ENCODE assay signal across 1 cellular context in genomic region chr9:136668983-136669790, GRCh38.
TF ChIP-seq lines count a peak whose summit lies in the region.

No MANE protein-coding gene starts in this region.

TF ChIP-seq in HEK293, 187 proteins besides CTCF, POLR2A, EP300 and RAD21 (continued from another document and continues in another):
- TF ChIP-seq PRDM4 (tag by site-specific recombination; IDR thresholded peaks at IDR 0.05): no peak
- TF ChIP-seq ZNF473 (tag by site-specific recombination; IDR thresholded peaks at IDR 0.05): no peak
- TF ChIP-seq ZNF544 (tag by site-specific recombination; IDR thresholded peaks at IDR 0.05): no peak
- TF ChIP-seq ZNF645 (tag by site-specific recombination; IDR thresholded peaks at IDR 0.05): no peak
- no peak for TF ChIP-seq ZNF280D (tag by site-specific recombination; IDR thresholded peaks at IDR 0.05)
- TF ChIP-seq YY2 (tag by site-specific recombination; IDR thresholded peaks at IDR 0.05): no peak
- no peak for TF ChIP-seq ZNF26 (tag by site-specific recombination; IDR thresholded peaks at IDR 0.05)
- no peak for TF ChIP-seq KLF7 (tag by site-specific recombination; IDR thresholded peaks at IDR 0.05; ENCODE audit: borderline replicate concordance)
- TF ChIP-seq SP3 (tag by site-specific recombination; IDR thresholded peaks at IDR 0.05): peak; percentile 53; the same call in 1 of the 2 replicates
- TF ChIP-seq SCRT2 (tag by site-specific recombination; IDR thresholded peaks at IDR 0.05): no peak
- no peak for TF ChIP-seq ZNF398 (tag by site-specific recombination; IDR thresholded peaks at IDR 0.05)
- TF ChIP-seq PRDM10 (tag by site-specific recombination; IDR thresholded peaks at IDR 0.05): peak; percentile 56
- no peak for TF ChIP-seq ELK4 (IDR thresholded peaks at IDR 0.05; ENCODE audit: borderline replicate concordance, low read depth, low read length)
- peak; percentile 32; the same call in 1 of the 2 replicates for TF ChIP-seq KLF8 (tag by site-specific recombination; IDR thresholded peaks at IDR 0.05)
- peak; percentile 56; the same call in 1 of the 2 replicates for TF ChIP-seq ZFP69B (tag by site-specific recombination; IDR thresholded peaks at IDR 0.05)
- TF ChIP-seq ZNF501 (tag by site-specific recombination; IDR thresholded peaks at IDR 0.05): no peak
- no peak for TF ChIP-seq ZNF2 (tag by site-specific recombination; IDR thresholded peaks at IDR 0.05)
- peak; percentile 90 for TF ChIP-seq ZNF692 (tag by site-specific recombination; IDR thresholded peaks at IDR 0.05)
- TF ChIP-seq ZNF324 (tag by site-specific recombination; IDR thresholded peaks at IDR 0.05): no peak
- TF ChIP-seq ZNF140 (tag by site-specific recombination; IDR thresholded peaks at IDR 0.05): no peak
- no peak for TF ChIP-seq ZNF23 (tag by site-specific recombination; IDR thresholded peaks at IDR 0.05; ENCODE audit: borderline replicate concordance)
- no peak for TF ChIP-seq ZNF416 (tag by site-specific recombination; IDR thresholded peaks at IDR 0.05)
- no peak for TF ChIP-seq ZNF513 (tag by site-specific recombination; IDR thresholded peaks at IDR 0.05)
- TF ChIP-seq ZNF362 (tag by site-specific recombination; IDR thresholded peaks at IDR 0.05): no peak
- TF ChIP-seq GLIS2 (tag by site-specific recombination; IDR thresholded peaks at IDR 0.05): peak; percentile 49; the same call in 1 of the 2 replicates
- no peak for TF ChIP-seq ZFP37 (tag by site-specific recombination; IDR thresholded peaks at IDR 0.05)
- TF ChIP-seq ZNF169 (tag by site-specific recombination; IDR thresholded peaks at IDR 0.05): no peak
- TF ChIP-seq ZNF488 (tag by site-specific recombination; IDR thresholded peaks at IDR 0.05): no peak
- peak; percentile 70 for TF ChIP-seq ZIC2 (tag by site-specific recombination; IDR thresholded peaks at IDR 0.05)
- TF ChIP-seq MEIS1 (CRISPR knock-in tag; IDR thresholded peaks at IDR 0.05; ENCODE audit: borderline replicate concordance): no peak
- TF ChIP-seq ZNF404 (tag by site-specific recombination; IDR thresholded peaks at IDR 0.05): no peak
- no peak for TF ChIP-seq ZNF561 (tag by site-specific recombination; IDR thresholded peaks at IDR 0.05; ENCODE audit: borderline replicate concordance)
- TF ChIP-seq ZNF776 (tag by site-specific recombination; IDR thresholded peaks at IDR 0.05; ENCODE audit: borderline replicate concordance): no peak
- no peak for TF ChIP-seq ZNF621 (tag by site-specific recombination; IDR thresholded peaks at IDR 0.05)
- TF ChIP-seq SCRT1 (tag by site-specific recombination; IDR thresholded peaks at IDR 0.05; ENCODE audit: borderline replicate concordance): no peak
